24 cellular contexts compared by ENCODE assay signal in the genomic region with DNA sequence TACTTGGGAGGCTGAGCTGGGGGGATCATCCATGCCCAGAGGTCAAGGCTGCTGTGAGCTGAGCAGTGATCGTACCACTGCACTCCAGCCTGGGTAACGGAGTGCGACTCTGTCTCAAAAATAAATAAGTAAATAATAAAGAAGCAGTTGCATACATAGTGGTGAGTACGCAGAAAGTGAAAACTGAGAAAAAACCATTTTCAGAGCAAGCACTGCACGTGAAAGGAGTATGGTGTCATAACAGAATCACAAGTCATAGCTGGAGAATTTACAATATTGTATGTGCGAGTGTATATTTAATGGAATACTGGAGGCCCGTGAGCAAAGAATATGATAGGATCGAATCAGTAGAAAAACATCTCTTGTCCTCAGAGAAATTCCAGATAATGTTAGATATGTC.
"Had no signal": no experiment of that assay in that cellular context is flagged by ENCODE, and none has a peak within 500 bp of the region (broad histone marks: within the 10 kb centered on the region; RNA-seq: fewer than 3 reads in every experiment).

No MANE protein-coding gene starts in this region.

- H3K27ac ChIP-seq: neural progenitor cell, ovary, parathyroid adenoma, psoas muscle, right lobe of liver, sigmoid colon, stomach, testis, tibial artery, transverse colon, upper lobe of right lung, vagina had no signal

- ATAC-seq: natural killer cell; psoas muscle; right cardiac atrium; right lobe of liver; stimulated activated effector memory CD8-positive, alpha-beta T cell treated with anti-CD3 and anti-CD28 coated beads, Interleukin-12 subunit alpha, Interleukin-12 subunit beta, amount 100 ng/mL, for 72 hours; stimulated activated naive B cell treated with anti-CD40 and anti-IgM and Interleukin-4, amounts not matched to agents 10 μg/mL and 1 μg/mL and 100 μg/mL, for 72 hours; upper lobe of right lung had no signal

- DNase-seq: natural killer cell; occipital lobe; ovary; posterior cingulate gyrus; psoas muscle; right cardiac atrium; right lobe of liver; sigmoid colon; small intestine; stimulated activated CD4-positive, alpha-beta T cell treated with anti-CD3 and anti-CD28 coated beads, Interleukin-15, amount 100 ng/mL, for 24 hours; stimulated activated CD4-positive, alpha-beta T cell treated with anti-CD3 and anti-CD28 coated beads, Interleukin-2, amount 100 ng/mL, for 24 hours; stimulated activated CD4-positive, alpha-beta T cell treated with anti-CD3 and anti-CD28 coated beads, Interleukin-2, amount 100 ng/mL, for 48 hours; stimulated activated CD4-positive, alpha-beta T cell treated with anti-CD3 and anti-CD28 coated beads, Interleukin-4, amount 100 ng/mL, for 24 hours; stimulated activated naive B cell treated with anti-CD40 and anti-IgM and Interleukin-4, amounts not matched to agents 10 μg/mL and 1 μg/mL and 100 μg/mL, for 72 hours; stimulated activated naive CD4-positive, alpha-beta T cell treated with Interleukin-2 at 50 U/mL for 16 hours; stomach; testis; tibial artery; transverse colon; upper lobe of right lung had no signal
